1 cellular context compared by ENCODE assay signal in genomic region chr9:98104445-98104881, GRCh38.
TF ChIP-seq lines count a peak whose summit lies in the region.

No MANE protein-coding gene starts in this region.

TF ChIP-seq in GM12878, 131 proteins besides CTCF, POLR2A, EP300 and RAD21 (continued from another document and continues in another):
- no peak for TF ChIP-seq ZNF384 (IDR thresholded peaks at IDR 0.05; ENCODE audit: borderline replicate concordance, low read depth, low read length)
- TF ChIP-seq E2F4 (IDR thresholded peaks at IDR 0.05; ENCODE audit: low read depth, low read length): no peak
- TF ChIP-seq ZSCAN29 (IDR thresholded peaks at IDR 0.05): no peak
- peak; percentile 50; the same call in 1 of the 2 replicates for TF ChIP-seq IKZF1 (conservative IDR thresholded peaks at IDR 0.05)
- TF ChIP-seq NR2C2 (IDR thresholded peaks at IDR 0.05; ENCODE audit: borderline replicate concordance, control insufficient read depth, insufficient read length, low read depth): no peak
- TF ChIP-seq CREB1 (IDR thresholded peaks at IDR 0.05; ENCODE audit: low read depth): 0 out of 2 replicates have a peak, but pooled peaks have one; percentile 57
- TF ChIP-seq TAF1 (IDR thresholded peaks at IDR 0.05; ENCODE audit: borderline replicate concordance, low read depth, low read length): 0 out of 2 replicates have a peak, but pooled peaks have one; percentile 43
- TF ChIP-seq SIN3A (IDR thresholded peaks at IDR 0.05; ENCODE audit: low read depth, low read length): no peak
- TF ChIP-seq YY1 (IDR thresholded peaks at IDR 0.05; ENCODE audit: low read depth, low read length): no peak
- TF ChIP-seq ZBTB40 (IDR thresholded peaks at IDR 0.05; ENCODE audit: borderline replicate concordance): no peak
- TF ChIP-seq HDGF (IDR thresholded peaks at IDR 0.05): peak; percentile 53; the same call in 1 of the 2 replicates
- TF ChIP-seq SMAD1 (IDR thresholded peaks at IDR 0.05; ENCODE audit: low read depth, partially characterized antibody): no peak
- TF ChIP-seq TBL1XR1 (IDR thresholded peaks at IDR 0.05; ENCODE audit: low read depth, low read length): no peak
- TF ChIP-seq MTA3 (IDR thresholded peaks at IDR 0.05; ENCODE audit: borderline replicate concordance, low read length): peak; percentile 55; the same call in 1 of the 2 replicates
- no peak for TF ChIP-seq ZNF274 (IDR thresholded peaks at IDR 0.05; ENCODE audit: insufficient read depth, insufficient read length)
- peak; percentile 60; the same call in 1 of the 2 replicates for TF ChIP-seq IRF4 (IDR thresholded peaks at IDR 0.05; ENCODE audit: low read depth, low read length)
- no peak for TF ChIP-seq TARDBP (IDR thresholded peaks at IDR 0.05; ENCODE audit: borderline replicate concordance)
- no peak for TF ChIP-seq MYC (IDR thresholded peaks at IDR 0.05; ENCODE audit: insufficient read depth, insufficient read length, insufficient replicate concordance, low read length, severe bottlenecking)
- no peak for TF ChIP-seq CBFB (IDR thresholded peaks at IDR 0.05; ENCODE audit: low read depth)
- TF ChIP-seq WRNIP1 (IDR thresholded peaks at IDR 0.05; ENCODE audit: borderline replicate concordance, low read depth, low read length): no peak; the same call in 1 of the 2 replicates
- TF ChIP-seq RUNX3 (IDR thresholded peaks at IDR 0.05; ENCODE audit: low read length): peak; percentile 85
- TF ChIP-seq SUPT20H (IDR thresholded peaks at IDR 0.05; ENCODE audit: borderline replicate concordance, control insufficient read depth, low read depth, low read length): no peak
- peak; percentile 84 for TF ChIP-seq IKZF2 (IDR thresholded peaks at IDR 0.05)
- no peak for TF ChIP-seq CUX1 (IDR thresholded peaks at IDR 0.05; ENCODE audit: insufficient replicate concordance, low read depth, low read length)
- no peak for TF ChIP-seq ELK1 (IDR thresholded peaks at IDR 0.05; ENCODE audit: low read depth, low read length)
- TF ChIP-seq BMI1 (IDR thresholded peaks at IDR 0.05; ENCODE audit: borderline replicate concordance): no peak
- TF ChIP-seq ESRRA (IDR thresholded peaks at IDR 0.05; ENCODE audit: low read length): no peak
- no peak for TF ChIP-seq JUND (IDR thresholded peaks at IDR 0.05; ENCODE audit: low read depth, low read length)
- no peak for TF ChIP-seq SMAD5 (IDR thresholded peaks at IDR 0.05; ENCODE audit: low read depth)
- TF ChIP-seq CHD1 (IDR thresholded peaks at IDR 0.05; ENCODE audit: low read depth, low read length): no peak
- TF ChIP-seq MXI1 (IDR thresholded peaks at IDR 0.05; ENCODE audit: low read depth, low read length): no peak
- TF ChIP-seq BACH1 (IDR thresholded peaks at IDR 0.05; ENCODE audit: borderline replicate concordance): no peak
- no peak for TF ChIP-seq RCOR1 (conservative IDR thresholded peaks at IDR 0.05; ENCODE audit: low read depth, low read length)
- no peak for TF ChIP-seq SREBF2 (IDR thresholded peaks at IDR 0.05; ENCODE audit: low read length)
- TF ChIP-seq ZZZ3 (IDR thresholded peaks at IDR 0.05; ENCODE audit: control insufficient read depth, insufficient read length, low read depth): no peak
- TF ChIP-seq HDAC2 (IDR thresholded peaks at IDR 0.05): no peak
- no peak for TF ChIP-seq LARP7 (IDR thresholded peaks at IDR 0.05)
- no peak for TF ChIP-seq BCL3 (IDR thresholded peaks at IDR 0.05; ENCODE audit: borderline replicate concordance, insufficient read depth, low read depth, low read length, poor library complexity, severe bottlenecking)
- peak; percentile 64; the same call in 1 of the 2 replicates for TF ChIP-seq ZNF687 (IDR thresholded peaks at IDR 0.05)
- TF ChIP-seq FOXK2 (IDR thresholded peaks at IDR 0.05): no peak
- no peak for TF ChIP-seq KAT2A (conservative IDR thresholded peaks at IDR 0.05; ENCODE audit: control insufficient read depth, low read depth, low read length)
- TF ChIP-seq NKRF (conservative IDR thresholded peaks at IDR 0.05): no peak
- TF ChIP-seq MAX (IDR thresholded peaks at IDR 0.05; ENCODE audit: low read depth, low read length): no peak
